ENCODE assay signal across 10 cellular contexts in genomic region chr19:50921391-50922315, GRCh38. TPM values are rescaled to one million over a fixed set of nuclear protein-coding genes. Genes with fewer than 3 reads are reported as not detected.
DNase-seq lines count a peak whose midpoint lies in the region; ATAC-seq and TF ChIP-seq lines count a peak whose summit lies in the region.
"Had no signal": no experiment of that assay in that cellular context is flagged by ENCODE, and none has a peak within 500 bp of the region (broad histone marks: within the 10 kb centered on the region; RNA-seq: fewer than 3 reads in every experiment).

No MANE protein-coding gene starts in this region.

- CTCF ChIA-PET in OCI-LY7 (lab: Charles Lee; ENCODE audit: unreplicated experiment), result interaction anchor here (0.5 to 0.6 kb wide), 2 partner anchors 13 to 53 kb away, joined by 3 to 8 read pairs; no protein-coding TSS in a partner anchor

- H3K4me1 ChIP-seq in GM23338 (ENCODE audit: insufficient read depth) (peaks cover 10% of the 10 kb centered on the region; the same call in 1 of the 2 replicates), iPS-20b (ENCODE audit: insufficient read depth, low read length) (peaks cover 7% of the 10 kb centered on the region; the same call in 1 of the 2 replicates), OCI-LY7 (ENCODE audit: insufficient read depth, low read length, poor library complexity, severe bottlenecking) (no peaks in the 10 kb centered on the region)

- H2AFZ ChIP-seq in GM23338, result peak overlapping the region; percentile 34
- H2AFZ ChIP-seq in OCI-LY7 (ENCODE audit: low read length), result no peak overlapping the region

- no peaks in the 10 kb centered on the region for H3K36me3 Mint-ChIP-seq in GM23338 (ENCODE audit: low read depth)
- H3K36me3 Mint-ChIP-seq in immature natural killer cell, result no peaks in the 10 kb centered on the region

- H3K27me3 ChIP-seq in GM23338 (ENCODE audit: insufficient read depth) (no peaks in the 10 kb centered on the region), iPS-20b (ENCODE audit: insufficient read depth, low read length) (peaks cover 25% of the 10 kb centered on the region)

- peaks cover 4% of the 10 kb centered on the region for H3K27me3 Mint-ChIP-seq in GM23338 (ENCODE audit: insufficient read depth, low read depth, poor library complexity)
- peaks cover 0 to 18% (median 16%) of the 10 kb centered on the region in 3 donors for H3K27me3 Mint-ChIP-seq in immature natural killer cell (ENCODE audit: low read depth in 3 of 3)

- H3K9me3 Mint-ChIP-seq in GM23338 (no peaks in the 10 kb centered on the region), immature natural killer cell (no peaks in the 10 kb centered on the region)

- H3K4me2 ChIP-seq in GM23338 (peak overlapping the region; percentile 57), OCI-LY7 (ENCODE audit: low read length) (no peak overlapping the region)

- H3K79me2 ChIP-seq in GM23338 (replicated peaks; ENCODE audit: insufficient read depth), result no peaks in the 10 kb centered on the region
- no peaks in the 10 kb centered on the region for H3K79me2 ChIP-seq in OCI-LY7 (ENCODE audit: insufficient read depth, low read depth, low read length)

- TF ChIP-seq CTCF in GM23338 (conservative IDR thresholded peaks at IDR 0.05; ENCODE audit: low read depth in 2 of 2), result no peak
- TF ChIP-seq CTCF in OCI-LY7 (conservative IDR thresholded peaks at IDR 0.05; ENCODE audit: low read length), result no peak

- ATAC-seq in GM23338 (peak; percentile 50), GM19324 (IDR thresholded peaks at IDR 0.05; ENCODE audit: low FRiP score, unreplicated experiment) (no peak)

- no peaks in the 10 kb centered on the region for H4K20me1 ChIP-seq in GM23338 (replicated peaks; ENCODE audit: insufficient read depth)
- H4K20me1 ChIP-seq in OCI-LY7 (ENCODE audit: insufficient read depth, low read length), result no peaks in the 10 kb centered on the region

- H3K27ac ChIP-seq in GM23338 (ENCODE audit: low read depth) (no peak overlapping the region), iPS-20b (ENCODE audit: low read length) (no peak overlapping the region), OCI-LY7 (ENCODE audit: low read depth, low read length, poor library complexity, severe bottlenecking) (no peak overlapping the region)
- H3K27ac ChIP-seq: heart right ventricle had no signal

- H3F3A ChIP-seq in GM23338 (replicated peaks; ENCODE audit: low read depth), result no peaks in the 10 kb centered on the region

- H3K4me3 Mint-ChIP-seq in GM23338, result peak overlapping the region; percentile 13; the same call in 1 of the 3 replicates
- H3K4me3 Mint-ChIP-seq in immature natural killer cell, result no peak overlapping the region

- H3K4me1 Mint-ChIP-seq in GM23338 (peaks cover 11% of the 10 kb centered on the region), immature natural killer cell (peaks cover 8 to 9% of the 10 kb centered on the region in 2 donors)

- DNase-seq in COLO829 (ENCODE audit: low spot score), result peak; percentile 42
- peak; percentile 36 for DNase-seq in GM23338 (ENCODE audit: low spot score)
- peak; percentile 18 for DNase-seq in RPMI8226
- DNase-seq in immature natural killer cell, result no peak
- DNase-seq in kidney glomerular epithelial cell (lab: John Stamatoyannopoulos, UW), result no peak
- no peak for DNase-seq in OCI-LY7 (ENCODE audit: low spot score)

- no peaks in the 10 kb centered on the region for H3K9me3 ChIP-seq in iPS-20b (ENCODE audit: insufficient read depth, low read depth, low read length)
- no peaks in the 10 kb centered on the region for H3K9me3 ChIP-seq in OCI-LY7 (ENCODE audit: low read length)
- H3K9me3 ChIP-seq: heart right ventricle had no signal

- H3K27ac Mint-ChIP-seq in GM23338 (no peak overlapping the region), immature natural killer cell (no peak overlapping the region)

- H3K36me3 ChIP-seq in GM23338 (ENCODE audit: insufficient read depth) (no peaks in the 10 kb centered on the region), iPS-20b (ENCODE audit: insufficient read depth, low read depth, low read length) (no peaks in the 10 kb centered on the region), OCI-LY7 (ENCODE audit: insufficient read depth, low read length) (no peaks in the 10 kb centered on the region)
- H3K36me3 ChIP-seq: heart right ventricle had no signal

- no peak overlapping the region for H3K9ac ChIP-seq in iPS-20b (ENCODE audit: low read depth, low read length)

- POLR2A ChIA-PET in OCI-LY7 (lab: Charles Lee), result interaction anchor here (0.6 kb wide), 1 partner anchor 24 kb away, joined by 3 read pairs; no protein-coding TSS in a partner anchor

- H3K4me3 ChIP-seq in GM23338 (peak overlapping the region; percentile 9; the same call in 1 of the 2 replicates), iPS-20b (ENCODE audit: low read length) (peak overlapping the region; percentile 6; the same call in 1 of the 2 replicates), OCI-LY7 (ENCODE audit: low read depth, low read length, poor library complexity, severe bottlenecking) (no peak overlapping the region)
- H3K4me3 ChIP-seq: heart right ventricle had no signal

- no TSS peak for BruUV-seq in OCI-LY7 (replicated peaks; lab: Mats Ljungman, UMichigan)

- intact Hi-C loops in OCI-LY7 (cut with micrococcal nuclease; ENCODE audit: unreplicated experiment), result loop anchor here (1.0 to 5.0 kb wide), 2 partner anchors 15 to 139 kb away; no protein-coding TSS in a partner anchor

- H3K9me2 ChIP-seq in GM23338 (ENCODE audit: insufficient read depth), result no peaks in the 10 kb centered on the region
- no peaks in the 10 kb centered on the region for H3K9me2 ChIP-seq in OCI-LY7 (ENCODE audit: insufficient read depth, low read length)

TF ChIP-seq in GM23338, 12 proteins besides CTCF, POLR2A, EP300 and RAD21 (continues in another document):
- no peak for TF ChIP-seq ZNF114 (CRISPR knock-in tag; IDR thresholded peaks at IDR 0.05)

RNA-seq across cellular contexts. Expression of gene KLK4, which starts 10.5 kb away (rescaled TPM):
- 0.54 and 0.76 TPM in 2 replicates for total RNA-seq in GM23338 (2014; rRNA removed; shearing (Covaris generic))
- 1.8 and 2.2 TPM in 2 replicates for polyA plus RNA-seq in GM23338 (2016; fragmentation: Nextera tagmentation; extraction: Ambion mirVana)
- polyA plus RNA-seq in immature natural killer cell, result not detected
- not detected in 2 replicates for total RNA-seq in OCI-LY7 (2014; rRNA removed; shearing (Covaris generic))
- not detected in 2 replicates for total RNA-seq in OCI-LY7 (2022)
- total RNA-seq: heart right ventricle, mucosa of gallbladder had no signal
- polyA plus RNA-seq: heart right ventricle had no signal

RNA-seq across cellular contexts. Expression of gene KLK5, which starts 31.2 kb away (rescaled TPM):
- total RNA-seq in GM23338 (2014; rRNA removed; shearing (Covaris generic)), result 0.54 and 0.66 TPM in 2 replicates
- polyA plus RNA-seq in GM23338 (2016; fragmentation: Nextera tagmentation; extraction: Ambion mirVana), result 0.77 TPM in 1 of 2 replicates, not detected in the other
- polyA plus RNA-seq in immature natural killer cell, result not detected
- not detected in 2 replicates for total RNA-seq in OCI-LY7 (2014; rRNA removed; shearing (Covaris generic))
- not detected in 2 replicates for total RNA-seq in OCI-LY7 (2022)
- total RNA-seq: heart right ventricle, mucosa of gallbladder had no signal
- polyA plus RNA-seq: heart right ventricle had no signal

RNA-seq across cellular contexts. Expression of gene KLK6, which starts 47.7 kb away (rescaled TPM):
- 0.39 and 0.56 TPM in 2 replicates for total RNA-seq in GM23338 (2014; rRNA removed; shearing (Covaris generic))
- polyA plus RNA-seq in GM23338 (2016; fragmentation: Nextera tagmentation; extraction: Ambion mirVana), result 0.47 and 0.56 TPM in 2 replicates
- polyA plus RNA-seq in immature natural killer cell, result not detected
- not detected in 2 replicates for total RNA-seq in OCI-LY7 (2014; rRNA removed; shearing (Covaris generic))
- not detected in 2 replicates for total RNA-seq in OCI-LY7 (2022)
- total RNA-seq: heart right ventricle had no signal
- polyA plus RNA-seq: heart right ventricle had no signal

RNA-seq across cellular contexts. Expression of gene KLK2, which starts 48.4 kb away (rescaled TPM):
- 0.69 TPM in 1 of 2 replicates, not detected in the other for total RNA-seq in GM23338 (2014; rRNA removed; shearing (Covaris generic))
- polyA plus RNA-seq in GM23338 (2016; fragmentation: Nextera tagmentation; extraction: Ambion mirVana) (0.18 TPM in 1 of 2 replicates, not detected in the other), immature natural killer cell (not detected)
- total RNA-seq in OCI-LY7 (2014; rRNA removed; shearing (Covaris generic)), result not detected in 2 replicates
- total RNA-seq in OCI-LY7 (2022), result not detected in 2 replicates
- total RNA-seq: heart right ventricle, mucosa of gallbladder had no signal
- polyA plus RNA-seq: heart right ventricle had no signal

Comparison
In these comparisons a context has a peak if more than half of its experiments do, and no peak if none do; other contexts are left out.
1. DNase-seq: peak in COLO829 (single experiment), GM23338 (single experiment) and RPMI8226 (single experiment); none in immature natural killer cell (0 of 3), kidney glomerular epithelial cell (single experiment) and OCI-LY7 (single experiment).